8 cellular contexts compared by ENCODE assay signal in genomic region chr6:130872250-130873095, GRCh38. TPM values are rescaled to one million over a fixed set of nuclear protein-coding genes. Genes with fewer than 3 reads are reported as not detected.
DNase-seq lines count a peak whose midpoint lies in the region; ATAC-seq, FAIRE-seq and TF ChIP-seq lines count a peak whose summit lies in the region.

No MANE protein-coding gene starts in this region.

- no peak for TF ChIP-seq EP300 in upper lobe of left lung (IDR thresholded peaks at IDR 0.05)

- TF ChIP-seq POLR2A in upper lobe of left lung (IDR thresholded peaks at IDR 0.05) = no peak

- no peak for ATAC-seq in activated CD4-positive, CD25-positive, alpha-beta regulatory T cell treated with anti-CD3 and anti-CD28 coated beads, Interleukin-2, amount 50 U/mL, for 24 hours
- ATAC-seq in HG03354 (IDR thresholded peaks at IDR 0.05; ENCODE audit: poor library complexity, severe bottlenecking, unreplicated experiment) (peak; percentile 78), Panc1 (peak; percentile 78), pancreas (peak in 3 of 4 donors; percentile 66 to 74 (median 70)), upper lobe of left lung (ENCODE audit: low FRiP score in 2 of 2) (peak in 1 of 2 donors; percentile 78)

- H3K9me3 ChIP-seq in Panc1 (ENCODE audit: control insufficient read depth, insufficient read depth, low read depth, low read length) = no peaks in the 10 kb centered on the region
- no peaks in the 10 kb centered on the region for H3K9me3 ChIP-seq in pancreas
- no peaks in the 10 kb centered on the region for H3K9me3 ChIP-seq in upper lobe of left lung

- H3K9me3 Mint-ChIP-seq in activated T-helper 1 cell treated with anti-CD3 and anti-CD28 coated beads, Interleukin-12 subunit alpha, Interleukin-12 subunit beta, Interleukin-2, Interleukin-4 antibody, amounts not matched to agents 30 ng/mL and 10 ng/mL and 1 ng/mL, durations not matched to agents 14 hours and 24 hours and 36 hours = no peaks in the 10 kb centered on the region

- POLR2A ChIA-PET in Panc1 (lab: Charles Lee) = no interaction called here

- peaks cover 4% of the 10 kb centered on the region for H3K4me1 Mint-ChIP-seq in activated T-helper 1 cell treated with anti-CD3 and anti-CD28 coated beads, Interleukin-12 subunit alpha, Interleukin-12 subunit beta, Interleukin-2, Interleukin-4 antibody, amounts not matched to agents 30 ng/mL and 10 ng/mL and 1 ng/mL, durations not matched to agents 14 hours and 24 hours and 36 hours (ENCODE audit: low read depth)

- BruUV-seq in Panc1 (replicated peaks; lab: Mats Ljungman, UMichigan) = no TSS peak

- no peak overlapping the region for H3K4me3 Mint-ChIP-seq in activated T-helper 1 cell treated with anti-CD3 and anti-CD28 coated beads, Interleukin-12 subunit alpha, Interleukin-12 subunit beta, Interleukin-2, Interleukin-4 antibody, amounts not matched to agents 30 ng/mL and 10 ng/mL and 1 ng/mL, durations not matched to agents 14 hours and 24 hours and 36 hours

- TF ChIP-seq CTCF in Panc1 (IDR thresholded peaks at IDR 0.05) (peak; percentile 96), pancreas (IDR thresholded peaks at IDR 0.05) (peak; percentile 54 to 90 (median 79)), upper lobe of left lung (IDR thresholded peaks at IDR 0.05) (peak; percentile 54 to 81 (median 64))

- no peak overlapping the region for H3K27ac Mint-ChIP-seq in activated T-helper 1 cell treated with anti-CD3 and anti-CD28 coated beads, Interleukin-12 subunit alpha, Interleukin-12 subunit beta, Interleukin-2, Interleukin-4 antibody, amounts not matched to agents 30 ng/mL and 10 ng/mL and 1 ng/mL, durations not matched to agents 14 hours and 24 hours and 36 hours

- H3K36me3 ChIP-seq in Panc1 (ENCODE audit: control insufficient read depth, insufficient read depth, low read length) (peaks cover 5% of the 10 kb centered on the region), pancreas (no peaks in the 10 kb centered on the region), upper lobe of left lung (peaks cover 0 to 15% (median 1%) of the 10 kb centered on the region in 4 donors)

- H3K4me3 ChIP-seq in Panc1 (ENCODE audit: low read depth in 2 of 2, low read length in 2 of 2) (no peak overlapping the region), pancreas (no peak overlapping the region), upper lobe of left lung (no peak overlapping the region)

- no peak for FAIRE-seq in frontal cortex (lab: Jason Lieb, UNC)
- FAIRE-seq in pancreas (lab: Jason Lieb, UNC) = no peak

- in situ Hi-C loops in Panc1 (cut with HindIII; ENCODE audit: low pct_unique_long_range_greater_than_20kb, low sequenced_read_pairs) = no loop called here

- 62 to 71% methylated on average over 8 of the region's 8 CpGs for WGBS in pancreas, 2 donors
- 71 to 72% methylated on average over 8 of the region's 8 CpGs for WGBS in upper lobe of left lung, 2 donors

- H3K27ac ChIP-seq in Panc1 (ENCODE audit: low read length) (no peak overlapping the region), pancreas (no peak overlapping the region), upper lobe of left lung (no peak overlapping the region)

- intact Hi-C loops in Panc1 (cut with micrococcal nuclease; ENCODE audit: unreplicated experiment) (loop anchor here (5.0 to 10.0 kb wide), 2 partner anchors 550 to 752 kb away; partner anchors contain the start of gene MED23), pancreas (cut with DNase I) (loop anchor here in 1 of 3 donors (10.0 kb wide), 1 partner anchor 242 kb away; no protein-coding TSS in a partner anchor)
- intact Hi-C loops in activated T-helper 1 cell treated with anti-CD3 and anti-CD28 coated beads, Interleukin-12 subunit alpha, Interleukin-12 subunit beta, Interleukin-2, Interleukin-4 antibody, amounts not matched to agents 30 ng/mL and 10 ng/mL and 1 ng/mL, durations not matched to agents 14 hours and 24 hours and 36 hours (cut with micrococcal nuclease) = loop anchor here (1.0 to 2.0 kb wide), 2 partner anchors 174 to 550 kb away; no protein-coding TSS in a partner anchor

- DNase-seq in activated CD4-positive, CD25-positive, alpha-beta regulatory T cell (lab: John Stamatoyannopoulos, UW) = peak; percentile 36 to 63 (median 38)
- DNase-seq in Panc1 (ENCODE audit: low read depth, low spot score) (peak; percentile 53), frontal cortex (ENCODE audit: low spot score in 2 of 2) (peak; percentile 2 to 18), pancreas (peak in 5 of 6 donors; percentile 18 to 89 (median 51)), upper lobe of left lung (peak in 1 of 2 donors; percentile 51)
- peak; percentile 40 for DNase-seq in activated T-helper 1 cell treated with anti-CD3 and anti-CD28 coated beads, Interleukin-12 subunit alpha, Interleukin-12 subunit beta, Interleukin-2, Interleukin-4 antibody, amounts not matched to agents 30 ng/mL and 10 ng/mL and 1 ng/mL, durations not matched to agents 14 hours and 24 hours and 36 hours (ENCODE audit: low spot score)

- no peaks in the 10 kb centered on the region for H3K36me3 Mint-ChIP-seq in activated T-helper 1 cell treated with anti-CD3 and anti-CD28 coated beads, Interleukin-12 subunit alpha, Interleukin-12 subunit beta, Interleukin-2, Interleukin-4 antibody, amounts not matched to agents 30 ng/mL and 10 ng/mL and 1 ng/mL, durations not matched to agents 14 hours and 24 hours and 36 hours (ENCODE audit: low read depth)

- no peaks in the 10 kb centered on the region for H3K27me3 ChIP-seq in Panc1 (ENCODE audit: control insufficient read depth, insufficient read depth, low read length)
- no peaks in the 10 kb centered on the region for H3K27me3 ChIP-seq in pancreas
- no peaks in the 10 kb centered on the region for H3K27me3 ChIP-seq in upper lobe of left lung

- H3K4me1 ChIP-seq in Panc1 (ENCODE audit: control insufficient read depth, insufficient read depth, low read length) (no peaks in the 10 kb centered on the region), pancreas (no peaks in the 10 kb centered on the region), upper lobe of left lung (no peaks in the 10 kb centered on the region)

- CTCF ChIA-PET in Panc1 (lab: Charles Lee) = interaction anchor here (0.6 to 0.7 kb wide), 2 partner anchors 108 to 323 kb away, joined by 3 read pairs; no protein-coding TSS in a partner anchor

- H3K27me3 Mint-ChIP-seq in activated T-helper 1 cell treated with anti-CD3 and anti-CD28 coated beads, Interleukin-12 subunit alpha, Interleukin-12 subunit beta, Interleukin-2, Interleukin-4 antibody, amounts not matched to agents 30 ng/mL and 10 ng/mL and 1 ng/mL, durations not matched to agents 14 hours and 24 hours and 36 hours (ENCODE audit: insufficient read depth) = no peaks in the 10 kb centered on the region

RNA-seq across cellular contexts. Expression of gene SMLR1, which starts 45.3 kb away (rescaled TPM):
- 0.08 TPM for total RNA-seq in Panc1 (2021; ENCODE audit: unreplicated experiment)
- not detected for polyA plus RNA-seq in Panc1 (2012; ENCODE audit: insufficient read length)
- total RNA-seq in activated T-helper 1 cell treated with anti-CD3 and anti-CD28 coated beads, Interleukin-12 subunit alpha, Interleukin-12 subunit beta, Interleukin-2, Interleukin-4 antibody, amounts not matched to agents 30 ng/mL and 10 ng/mL and 1 ng/mL, durations not matched to agents 14 hours and 24 hours and 36 hours = not detected in 2 replicates
- not detected for total RNA-seq in frontal cortex
- total RNA-seq in pancreas = under 1 TPM in 4 of 6 donors, not detected in 2; 0.08 to 0.15 (median 0.12) TPM
- polyA plus RNA-seq in pancreas = under 1 TPM in 1 of 2 donors, not detected in 1; 0.05 TPM
- under 1 TPM in 1 of 6 donors, not detected in 5; 0.33 TPM for total RNA-seq in upper lobe of left lung

Comparison
In these comparisons a context has a peak if more than half of its experiments do, and no peak if none do; other contexts are left out.
1. ATAC-seq: peak in HG03354 (single experiment), Panc1 (single experiment) and pancreas (3 of 4); none in activated CD4-positive, CD25-positive, alpha-beta regulatory T cell treated with anti-CD3 and anti-CD28 coated beads, Interleukin-2, amount 50 U/mL, for 24 hours (0 of 2).
2. Peak in every context shown above with its lines, with median percentiles within 50 percentile points of each other: CTCF ChIP-seq.